ENCODE assay signal across 11 cellular contexts in the genomic region with DNA sequence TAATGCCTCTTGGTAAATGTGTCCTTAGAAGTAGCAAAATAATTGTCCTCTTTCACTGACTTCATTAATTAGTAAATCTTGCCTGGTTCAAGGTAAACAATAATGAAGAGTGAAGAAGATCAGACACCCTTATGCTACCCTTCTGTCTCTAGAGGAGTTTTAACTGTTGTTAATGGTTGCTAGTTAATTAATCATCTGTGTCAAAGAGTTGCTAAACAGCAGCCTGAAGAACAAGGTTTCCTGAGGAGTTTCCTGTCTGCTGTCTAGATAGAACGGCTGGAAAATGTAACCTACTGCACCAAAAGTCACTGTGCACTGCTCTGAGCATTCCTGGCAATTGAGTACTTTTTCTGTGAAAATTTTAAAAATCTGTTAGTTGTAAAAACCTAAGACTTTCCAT.
DNase-seq lines count a peak whose midpoint lies in the region; TF ChIP-seq lines count a peak whose summit lies in the region.
"Had no signal": no experiment of that assay in that cellular context is flagged by ENCODE, and none has a peak within 500 bp of the region (broad histone marks: within the 10 kb centered on the region; RNA-seq: fewer than 3 reads in every experiment).

No MANE protein-coding gene starts in this region.

- H3K23ac ChIP-seq in mesendoderm (ENCODE audit: low read length): no peak overlapping the region

- H3K4me1 ChIP-seq in mesendoderm (ENCODE audit: control insufficient read depth, low read depth, low read length): peaks cover 4% of the 10 kb centered on the region
- no peaks in the 10 kb centered on the region for H3K4me1 ChIP-seq in suprapubic skin

- POLR2A ChIA-PET in activated CD4-positive, alpha-beta memory T cell treated with anti-CD3 and anti-CD28 coated beads, Interleukin-2, amount 10 ng/mL, durations not matched to agents 7 days and 5 days (lab: Charles Lee): no interaction called here

- H3K36me3 ChIP-seq in mesendoderm (ENCODE audit: control insufficient read depth, insufficient read depth, low read length) (no peaks in the 10 kb centered on the region), suprapubic skin (no peaks in the 10 kb centered on the region)

- TF ChIP-seq EP300 in suprapubic skin (IDR thresholded peaks at IDR 0.05): no peak

- CTCF ChIA-PET in activated CD4-positive, alpha-beta memory T cell treated with anti-CD3 and anti-CD28 coated beads, Interleukin-2, amount 10 ng/mL, durations not matched to agents 7 days and 5 days (lab: Charles Lee): no interaction called here

- no CpG with 5 or more reads among the region's 1 CpG for WGBS in mesendoderm (ENCODE audit: extremely low coverage, insufficient coverage, low lambda C conversion rate)
- 60% methylated on average over 1 of the region's 1 CpG for WGBS in suprapubic skin

- no peaks in the 10 kb centered on the region for H3K9me3 Mint-ChIP-seq in activated CD4-positive, alpha-beta memory T cell treated with anti-CD3 and anti-CD28 coated beads, Interleukin-2, amount 10 ng/mL, durations not matched to agents 7 days and 5 days
- H3K9me3 Mint-ChIP-seq: activated naive CD4-positive, alpha-beta T cell treated with anti-CD3 and anti-CD28 coated beads, Interleukin-2, amount 50 U/mL, for 24 hours; CD4-positive, alpha-beta memory T cell; T-helper 2 cell treated with Interferon-gamma antibody and Interleukin-4, amounts not matched to agents 5 μg/mL and 100 μg/mL, for 36 hours had no signal

- H3K27me3 ChIP-seq in mesendoderm (ENCODE audit: insufficient read depth, low read length, poor library complexity) (no peaks in the 10 kb centered on the region), suprapubic skin (no peaks in the 10 kb centered on the region)

- no peak overlapping the region for H2BK120ac ChIP-seq in mesendoderm (ENCODE audit: low read depth, low read length)

- DNase-seq in DMS53 treated with DMSO at 0.1 percent for 48 hours (lab: John Stamatoyannopoulos, UW; ENCODE audit: unreplicated experiment): peak; percentile 64
- DNase-seq in Kasumi-1 (lab: John Stamatoyannopoulos, UW): peak; percentile 79 to 88
- peak; percentile 9 to 78 for DNase-seq in dermis microvascular lymphatic vessel endothelial cell (ENCODE audit: low read depth in 2 of 2)
- DNase-seq in mesendoderm: peak; percentile 29
- DNase-seq in activated CD4-positive, alpha-beta memory T cell treated with anti-CD3 and anti-CD28 coated beads, Interleukin-2, amount 10 ng/mL, durations not matched to agents 7 days and 5 days: no peak
- no peak for DNase-seq in MV-4-11 (lab: John Stamatoyannopoulos, UW)
- no peak for DNase-seq in suprapubic skin (ENCODE audit: low spot score in 2 of 2)
- no peak for DNase-seq in T-helper 1 cell
- DNase-seq: CD4-positive, alpha-beta memory T cell had no signal

- TF ChIP-seq POLR2A in suprapubic skin (IDR thresholded peaks at IDR 0.05): no peak

- H3K27ac ChIP-seq in mesendoderm (ENCODE audit: low read depth, low read length) (no peak overlapping the region), suprapubic skin (no peak overlapping the region)

- no peak overlapping the region for H3K4me2 ChIP-seq in mesendoderm (ENCODE audit: low read length)

- no peak overlapping the region for H2BK15ac ChIP-seq in mesendoderm (replicated peaks; ENCODE audit: low read depth)

- H3K79me1 ChIP-seq in mesendoderm (ENCODE audit: low read length): no peaks in the 10 kb centered on the region

- H3K4me3 Mint-ChIP-seq in activated CD4-positive, alpha-beta memory T cell treated with anti-CD3 and anti-CD28 coated beads, Interleukin-2, amount 10 ng/mL, durations not matched to agents 7 days and 5 days: no peak overlapping the region

- H3K79me2 ChIP-seq in mesendoderm (ENCODE audit: control insufficient read depth, insufficient read depth, low read length): no peaks in the 10 kb centered on the region

- no peaks in the 10 kb centered on the region for H3K9me3 ChIP-seq in suprapubic skin

- H3K27me3 Mint-ChIP-seq in activated CD4-positive, alpha-beta memory T cell treated with anti-CD3 and anti-CD28 coated beads, Interleukin-2, amount 10 ng/mL, durations not matched to agents 7 days and 5 days: no peaks in the 10 kb centered on the region
- H3K27me3 Mint-ChIP-seq: activated naive CD4-positive, alpha-beta T cell treated with anti-CD3 and anti-CD28 coated beads, Interleukin-2, amount 50 U/mL, for 24 hours; CD4-positive, alpha-beta memory T cell had no signal

- no peak overlapping the region for H3K18ac ChIP-seq in mesendoderm (ENCODE audit: low read length)

- H3K4ac ChIP-seq in mesendoderm (ENCODE audit: low read depth, low read length): no peak overlapping the region

- no peak for TF ChIP-seq CTCF in suprapubic skin (IDR thresholded peaks at IDR 0.05)

- no peak overlapping the region for H3K4me3 ChIP-seq in mesendoderm (ENCODE audit: low read length)
- H3K4me3 ChIP-seq in suprapubic skin: no peak overlapping the region

- H3K4me1 Mint-ChIP-seq in activated CD4-positive, alpha-beta memory T cell treated with anti-CD3 and anti-CD28 coated beads, Interleukin-2, amount 10 ng/mL, durations not matched to agents 7 days and 5 days: peaks cover 13% of the 10 kb centered on the region

- no peak overlapping the region for H4K8ac ChIP-seq in mesendoderm (ENCODE audit: low read depth, low read length)

- H4K5ac ChIP-seq in mesendoderm (ENCODE audit: low read length): no peak overlapping the region

- no peak overlapping the region for H2AK5ac ChIP-seq in mesendoderm (ENCODE audit: low read length)

- no peak overlapping the region for H3K27ac Mint-ChIP-seq in activated CD4-positive, alpha-beta memory T cell treated with anti-CD3 and anti-CD28 coated beads, Interleukin-2, amount 10 ng/mL, durations not matched to agents 7 days and 5 days
- H3K27ac Mint-ChIP-seq: activated naive CD4-positive, alpha-beta T cell treated with anti-CD3 and anti-CD28 coated beads, Interleukin-2, amount 50 U/mL, for 24 hours had no signal

- H3K36me3 Mint-ChIP-seq in activated CD4-positive, alpha-beta memory T cell treated with anti-CD3 and anti-CD28 coated beads, Interleukin-2, amount 10 ng/mL, durations not matched to agents 7 days and 5 days (ENCODE audit: low read depth): peaks cover 18% of the 10 kb centered on the region

- no peak overlapping the region for H2BK5ac ChIP-seq in mesendoderm (ENCODE audit: low read length)

- no peak overlapping the region for H3K9ac ChIP-seq in mesendoderm (ENCODE audit: low read length)

- no peak overlapping the region for H3K56ac ChIP-seq in mesendoderm (ENCODE audit: low read length)

Comparison
In these comparisons a context has a peak if more than half of its experiments do, and no peak if none do; other contexts are left out.
1. DNase-seq: peak in DMS53 treated with DMSO at 0.1 percent for 48 hours (single experiment), Kasumi-1 (2 of 2), dermis microvascular lymphatic vessel endothelial cell (2 of 2) and mesendoderm (single experiment); none in activated CD4-positive, alpha-beta memory T cell treated with anti-CD3 and anti-CD28 coated beads, Interleukin-2, amount 10 ng/mL, durations not matched to agents 7 days and 5 days (single experiment), MV-4-11 (single experiment), suprapubic skin (0 of 2) and T-helper 1 cell (0 of 5).